Comparison of ENCODE assay signal across 2 cellular contexts in genomic region chr20:50379991-50380696, GRCh38.
TF ChIP-seq lines count a peak whose summit lies in the region.

No MANE protein-coding gene starts in this region.

TF ChIP-seq in A549, 52 proteins besides CTCF, POLR2A, EP300 and RAD21 (continued from another document):
- TF ChIP-seq HDAC2 (IDR thresholded peaks at IDR 0.05) (no peak), KDM1A (IDR thresholded peaks at IDR 0.05; ENCODE audit: low read depth) (no peak), REST (IDR thresholded peaks at IDR 0.05) (no peak), MAZ (IDR thresholded peaks at IDR 0.05; ENCODE audit: borderline replicate concordance, low read depth, low read length) (no peak), FOSL2 (IDR thresholded peaks at IDR 0.05) (no peak), FOSL2 (CRISPR knock-in tag; IDR thresholded peaks at IDR 0.05) (no peak), HEYL (CRISPR knock-in tag; IDR thresholded peaks at IDR 0.05) (no peak), EHF (CRISPR knock-in tag; IDR thresholded peaks at IDR 0.05) (no peak), ZSCAN20 (CRISPR knock-in tag; IDR thresholded peaks at IDR 0.05) (no peak), JUN (IDR thresholded peaks at IDR 0.05) (no peak)
- TF ChIP-seq, protein P1, sequence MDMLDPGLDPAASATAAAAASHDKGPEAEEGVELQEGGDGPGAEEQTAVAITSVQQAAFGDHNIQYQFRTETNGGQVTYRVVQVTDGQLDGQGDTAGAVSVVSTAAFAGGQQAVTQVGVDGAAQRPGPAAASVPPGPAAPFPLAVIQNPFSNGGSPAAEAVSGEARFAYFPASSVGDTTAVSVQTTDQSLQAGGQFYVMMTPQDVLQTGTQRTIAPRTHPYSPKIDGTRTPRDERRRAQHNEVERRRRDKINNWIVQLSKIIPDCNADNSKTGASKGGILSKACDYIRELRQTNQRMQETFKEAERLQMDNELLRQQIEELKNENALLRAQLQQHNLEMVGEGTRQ (IDR thresholded peaks at IDR 0.05) = no peak
TF ChIP-seq in A549: peak in this region for 0.

TF ChIP-seq in GM23338, 12 proteins besides CTCF, POLR2A, EP300 and RAD21 (continued from another document):
- TF ChIP-seq, protein P2, sequence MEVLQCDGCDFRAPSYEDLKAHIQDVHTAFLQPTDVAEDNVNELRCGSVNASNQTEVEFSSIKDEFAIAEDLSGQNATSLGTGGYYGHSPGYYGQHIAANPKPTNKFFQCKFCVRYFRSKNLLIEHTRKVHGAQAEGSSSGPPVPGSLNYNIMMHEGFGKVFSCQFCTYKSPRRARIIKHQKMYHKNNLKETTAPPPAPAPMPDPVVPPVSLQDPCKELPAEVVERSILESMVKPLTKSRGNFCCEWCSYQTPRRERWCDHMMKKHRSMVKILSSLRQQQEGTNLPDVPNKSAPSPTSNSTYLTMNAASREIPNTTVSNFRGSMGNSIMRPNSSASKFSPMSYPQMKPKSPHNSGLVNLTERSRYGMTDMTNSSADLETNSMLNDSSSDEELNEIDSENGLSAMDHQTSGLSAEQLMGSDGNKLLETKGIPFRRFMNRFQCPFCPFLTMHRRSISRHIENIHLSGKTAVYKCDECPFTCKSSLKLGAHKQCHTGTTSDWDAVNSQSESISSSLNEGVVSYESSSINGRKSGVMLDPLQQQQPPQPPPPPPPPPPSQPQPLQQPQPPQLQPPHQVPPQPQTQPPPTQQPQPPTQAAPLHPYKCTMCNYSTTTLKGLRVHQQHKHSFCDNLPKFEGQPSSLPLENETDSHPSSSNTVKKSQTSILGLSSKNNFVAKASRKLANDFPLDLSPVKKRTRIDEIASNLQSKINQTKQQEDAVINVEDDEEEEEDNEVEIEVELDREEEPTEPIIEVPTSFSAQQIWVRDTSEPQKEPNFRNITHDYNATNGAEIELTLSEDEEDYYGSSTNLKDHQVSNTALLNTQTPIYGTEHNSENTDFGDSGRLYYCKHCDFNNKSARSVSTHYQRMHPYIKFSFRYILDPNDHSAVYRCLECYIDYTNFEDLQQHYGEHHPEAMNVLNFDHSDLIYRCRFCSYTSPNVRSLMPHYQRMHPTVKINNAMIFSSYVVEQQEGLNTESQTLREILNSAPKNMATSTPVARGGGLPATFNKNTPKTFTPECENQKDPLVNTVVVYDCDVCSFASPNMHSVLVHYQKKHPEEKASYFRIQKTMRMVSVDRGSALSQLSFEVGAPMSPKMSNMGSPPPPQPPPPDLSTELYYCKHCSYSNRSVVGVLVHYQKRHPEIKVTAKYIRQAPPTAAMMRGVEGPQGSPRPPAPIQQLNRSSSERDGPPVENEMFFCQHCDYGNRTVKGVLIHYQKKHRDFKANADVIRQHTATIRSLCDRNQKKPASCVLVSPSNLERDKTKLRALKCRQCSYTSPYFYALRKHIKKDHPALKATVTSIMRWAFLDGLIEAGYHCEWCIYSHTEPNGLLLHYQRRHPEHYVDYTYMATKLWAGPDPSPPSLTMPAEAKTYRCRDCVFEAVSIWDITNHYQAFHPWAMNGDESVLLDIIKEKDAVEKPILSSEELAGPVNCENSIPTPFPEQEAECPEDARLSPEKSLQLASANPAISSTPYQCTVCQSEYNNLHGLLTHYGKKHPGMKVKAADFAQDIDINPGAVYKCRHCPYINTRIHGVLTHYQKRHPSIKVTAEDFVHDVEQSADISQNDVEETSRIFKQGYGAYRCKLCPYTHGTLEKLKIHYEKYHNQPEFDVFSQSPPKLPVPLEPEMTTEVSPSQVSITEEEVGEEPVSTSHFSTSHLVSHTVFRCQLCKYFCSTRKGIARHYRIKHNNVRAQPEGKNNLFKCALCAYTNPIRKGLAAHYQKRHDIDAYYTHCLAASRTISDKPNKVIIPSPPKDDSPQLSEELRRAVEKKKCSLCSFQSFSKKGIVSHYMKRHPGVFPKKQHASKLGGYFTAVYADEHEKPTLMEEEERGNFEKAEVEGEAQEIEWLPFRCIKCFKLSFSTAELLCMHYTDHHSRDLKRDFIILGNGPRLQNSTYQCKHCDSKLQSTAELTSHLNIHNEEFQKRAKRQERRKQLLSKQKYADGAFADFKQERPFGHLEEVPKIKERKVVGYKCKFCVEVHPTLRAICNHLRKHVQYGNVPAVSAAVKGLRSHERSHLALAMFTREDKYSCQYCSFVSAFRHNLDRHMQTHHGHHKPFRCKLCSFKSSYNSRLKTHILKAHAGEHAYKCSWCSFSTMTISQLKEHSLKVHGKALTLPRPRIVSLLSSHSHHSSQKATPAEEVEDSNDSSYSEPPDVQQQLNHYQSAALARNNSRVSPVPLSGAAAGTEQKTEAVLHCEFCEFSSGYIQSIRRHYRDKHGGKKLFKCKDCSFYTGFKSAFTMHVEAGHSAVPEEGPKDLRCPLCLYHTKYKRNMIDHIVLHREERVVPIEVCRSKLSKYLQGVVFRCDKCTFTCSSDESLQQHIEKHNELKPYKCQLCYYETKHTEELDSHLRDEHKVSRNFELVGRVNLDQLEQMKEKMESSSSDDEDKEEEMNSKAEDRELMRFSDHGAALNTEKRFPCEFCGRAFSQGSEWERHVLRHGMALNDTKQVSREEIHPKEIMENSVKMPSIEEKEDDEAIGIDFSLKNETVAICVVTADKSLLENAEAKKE (CRISPR knock-in tag; IDR thresholded peaks at IDR 0.05) = no peak
- no peak for TF ChIP-seq EZH2 (IDR thresholded peaks at IDR 0.05; ENCODE audit: low read depth, unreplicated experiment)
- no peak for TF ChIP-seq REST (IDR thresholded peaks at IDR 0.05; ENCODE audit: unreplicated experiment)
TF ChIP-seq in GM23338: peak in this region for 0.
